7 cellular contexts compared by ENCODE assay signal in genomic region chr1:38872401-38873026, GRCh38.
DNase-seq lines count a peak whose midpoint lies in the region; ATAC-seq and TF ChIP-seq lines count a peak whose summit lies in the region.

No MANE protein-coding gene starts in this region.

- H3K9me2 ChIP-seq in OCI-LY1 (ENCODE audit: low read depth, low read length) = no peaks in the 10 kb centered on the region

- ATAC-seq in GM18867 (IDR thresholded peaks at IDR 0.05; ENCODE audit: unreplicated experiment) = peak; percentile 16
- ATAC-seq in HG02798 (IDR thresholded peaks at IDR 0.05; ENCODE audit: poor library complexity, unreplicated experiment) = peak; percentile 18

- H3K27ac ChIP-seq in OCI-LY1 (ENCODE audit: low read depth, low read length, poor library complexity, severe bottlenecking) (no peak overlapping the region), iPS-20b (ENCODE audit: low read length) (no peak overlapping the region)

- H3K36me3 ChIP-seq in OCI-LY1 (ENCODE audit: insufficient read depth, low read length) = peaks cover 4% of the 10 kb centered on the region; the same call in 1 of the 2 replicates
- H3K36me3 ChIP-seq in iPS-20b (ENCODE audit: insufficient read depth, low read depth, low read length) = no peaks in the 10 kb centered on the region

- DNase-seq in amniotic epithelial cell (ENCODE audit: low read depth) = peak; percentile 11
- peak; percentile 56 for DNase-seq in stimulated activated CD4-positive, alpha-beta T cell treated with anti-CD3 and anti-CD28 coated beads, Interleukin-15, amount 100 ng/mL, for 24 hours
- DNase-seq in LoVo (ENCODE audit: low spot score) = no peak

- no peaks in the 10 kb centered on the region for H3F3A ChIP-seq in OCI-LY1 (ENCODE audit: insufficient read depth, low read length)

- H3K27me3 ChIP-seq in OCI-LY1 (ENCODE audit: insufficient read depth, low read length) (no peaks in the 10 kb centered on the region), iPS-20b (ENCODE audit: insufficient read depth, low read length) (no peaks in the 10 kb centered on the region)

- H3K9ac ChIP-seq in OCI-LY1 (ENCODE audit: low read length) (peak overlapping the region; percentile 85), iPS-20b (ENCODE audit: low read depth, low read length) (peak overlapping the region; percentile 75; the same call in 1 of the 2 replicates)

- H3K4me3 ChIP-seq in OCI-LY1 (ENCODE audit: low read depth, low read length, poor library complexity, severe bottlenecking) = peak overlapping the region; percentile 88
- peak overlapping the region; percentile 92 for H3K4me3 ChIP-seq in iPS-20b (ENCODE audit: low read length)

- peak overlapping the region; percentile 99 for H3K4me2 ChIP-seq in OCI-LY1 (ENCODE audit: low read length)

- peaks cover 7% of the 10 kb centered on the region; the same call in 1 of the 2 replicates for H3K79me2 ChIP-seq in OCI-LY1 (ENCODE audit: insufficient read depth, low read length)

- H3K9me3 ChIP-seq in OCI-LY1 (ENCODE audit: low read length) = no peaks in the 10 kb centered on the region
- no peaks in the 10 kb centered on the region for H3K9me3 ChIP-seq in iPS-20b (ENCODE audit: insufficient read depth, low read depth, low read length)

- no peaks in the 10 kb centered on the region for H4K20me1 ChIP-seq in OCI-LY1 (ENCODE audit: insufficient read depth, low read length)

- TF ChIP-seq CTCF in OCI-LY1 (IDR thresholded peaks at IDR 0.05; ENCODE audit: low read length) = no peak

- no peak overlapping the region for H2AFZ ChIP-seq in OCI-LY1 (ENCODE audit: low read length)

- H3K4me1 ChIP-seq in OCI-LY1 (ENCODE audit: insufficient read depth, low read length, severe bottlenecking) = peaks cover 24% of the 10 kb centered on the region
- no peaks in the 10 kb centered on the region for H3K4me1 ChIP-seq in iPS-20b (ENCODE audit: insufficient read depth, low read length)
